ENCODE assay signal across 11 cellular contexts in the genomic region with DNA sequence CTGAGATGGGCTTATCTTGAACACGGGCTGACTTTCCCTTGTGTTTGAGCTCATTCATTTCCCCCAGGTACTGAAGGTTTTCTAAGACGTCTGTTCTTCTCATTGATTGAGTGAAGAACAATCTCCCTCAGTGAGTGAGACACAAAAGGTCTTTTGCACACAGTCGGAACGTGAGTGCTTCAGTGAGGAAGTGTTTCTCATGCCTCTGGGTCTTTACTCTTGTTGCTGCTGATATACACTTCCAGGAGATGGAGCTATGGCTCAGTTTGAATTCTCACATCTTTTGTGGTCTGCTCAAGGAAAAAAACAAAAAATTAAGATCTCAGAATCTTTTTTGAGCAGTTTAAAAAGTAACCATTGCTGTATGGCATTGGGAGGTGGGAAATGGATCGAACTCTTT.
DNase-seq lines count a peak whose midpoint lies in the region; TF ChIP-seq lines count a peak whose summit lies in the region.
"Had no signal": no experiment of that assay in that cellular context is flagged by ENCODE, and none has a peak within 500 bp of the region (broad histone marks: within the 10 kb centered on the region; RNA-seq: fewer than 3 reads in every experiment).

No MANE protein-coding gene starts in this region.

- H3K4ac ChIP-seq in neuronal stem cell (ENCODE audit: low read length) = no peak overlapping the region

- H3K23ac ChIP-seq in neuronal stem cell (ENCODE audit: low read depth, low read length, poor library complexity) = no peak overlapping the region

- no peak overlapping the region for H3K9ac ChIP-seq in neuronal stem cell (ENCODE audit: low read depth, low read length, poor library complexity)

- peak overlapping the region; percentile 68 for H2AFZ ChIP-seq in neuronal stem cell (ENCODE audit: low read length)

- DNase-seq in EL (peak; percentile 1), NCI-H1436 treated with DMSO at 0.1 percent for 48 hours (lab: John Stamatoyannopoulos, UW) (peak; percentile 52), brain microvascular endothelial cell (peak; percentile 10), neuronal stem cell (ENCODE audit: low spot score) (peak; percentile 53), KBM-7 (no peak), SHP77 treated with DMSO at 0.1 percent for 48 hours (lab: John Stamatoyannopoulos, UW) (no peak), T-helper 9 cell (no peak)
- DNase-seq: activated naive CD8-positive, alpha-beta T cell treated with anti-CD3 and anti-CD28 coated beads for 36 hours; erythroblast; stimulated activated CD4-positive, alpha-beta T cell treated with anti-CD3 and anti-CD28 coated beads, Interleukin-12 subunit alpha, Interleukin-12 subunit beta, amount 100 ng/mL, for 4 hours had no signal

- H2AK5ac ChIP-seq in neuronal stem cell (ENCODE audit: low read depth, low read length) = no peak overlapping the region

- H2BK12ac ChIP-seq in neuronal stem cell (ENCODE audit: low read length) = no peak overlapping the region

- no peak overlapping the region for H4K8ac ChIP-seq in neuronal stem cell (ENCODE audit: low read depth, low read length)

- no peak overlapping the region for H4K91ac ChIP-seq in neuronal stem cell (ENCODE audit: low read depth, low read length, poor library complexity)

- no peak overlapping the region for H3K4me3 ChIP-seq in brain microvascular endothelial cell (ENCODE audit: low read depth, low read length)
- H3K4me3 ChIP-seq in neuronal stem cell (ENCODE audit: low read length in 2 of 2) = no peak overlapping the region
- H3K4me3 ChIP-seq: lung had no signal

- H3K36me3 ChIP-seq in brain microvascular endothelial cell (replicated peaks) (no peaks in the 10 kb centered on the region), neuronal stem cell (replicated peaks in 1 of 2; ENCODE audit: control insufficient read depth in 2 of 2, insufficient read depth in 2 of 2, low read length in 2 of 2) (no peaks in the 10 kb centered on the region)

- H3K9me3 ChIP-seq in neuronal stem cell (replicated peaks in 1 of 2; ENCODE audit: control insufficient read depth in 2 of 2, insufficient read depth in 1 of 2, low read depth in 1 of 2, low read length in 2 of 2) = peaks cover 0 to 2% of the 10 kb centered on the region in 2 donors

- no peak overlapping the region for H2BK120ac ChIP-seq in neuronal stem cell (ENCODE audit: low read depth, low read length)

- H3K27me3 ChIP-seq in brain microvascular endothelial cell (replicated peaks) (no peaks in the 10 kb centered on the region), neuronal stem cell (ENCODE audit: control insufficient read depth in 3 of 3, insufficient read depth in 3 of 3, low read depth in 1 of 3, low read length in 3 of 3) (no peaks in the 10 kb centered on the region)

- H3K4me1 ChIP-seq in neuronal stem cell (ENCODE audit: control insufficient read depth in 2 of 2, insufficient read depth in 1 of 2, low read depth in 1 of 2, low read length in 2 of 2) = peaks cover 4 to 11% of the 10 kb centered on the region in 2 donors

- H2BK5ac ChIP-seq in neuronal stem cell (ENCODE audit: low read length) = no peak overlapping the region

- H3K18ac ChIP-seq in neuronal stem cell (ENCODE audit: low read length) = no peak overlapping the region

- H3K14ac ChIP-seq in neuronal stem cell (ENCODE audit: low read length) = no peak overlapping the region

- no peaks in the 10 kb centered on the region for H3K79me1 ChIP-seq in neuronal stem cell (ENCODE audit: low read depth, low read length)

- in situ Hi-C loops in brain microvascular endothelial cell (cut with HindIII; ENCODE audit: low pct_ligation_motif_present, low sequenced_read_pairs) = no loop called here
- in situ Hi-C loops in KBM-7 (cut with MboI; ENCODE audit: low pct_unique_long_range_greater_than_20kb, low sequenced_read_pairs) = no loop called here

- no peak overlapping the region for H2BK15ac ChIP-seq in neuronal stem cell (ENCODE audit: low read length)

- H3K27ac ChIP-seq in brain microvascular endothelial cell = no peak overlapping the region
- H3K27ac ChIP-seq in neuronal stem cell (replicated peaks; ENCODE audit: low read length) = no peak overlapping the region

- peak; percentile 61 for TF ChIP-seq CTCF in brain microvascular endothelial cell (IDR thresholded peaks at IDR 0.05; ENCODE audit: low read depth, low read length, missing control alignments)

- WGBS in neuronal stem cell (ENCODE audit: extremely low coverage in 2 of 2, insufficient read length in 2 of 2, insufficient replicate concordance in 1 of 2), 2 donors = no CpG with 5 or more reads among the region's 5 CpGs

- H3K4me2 ChIP-seq in neuronal stem cell (ENCODE audit: insufficient read depth, low read length, poor library complexity, severe bottlenecking) = peak overlapping the region; percentile 37

Comparison
In these comparisons a context has a peak if more than half of its experiments do, and no peak if none do; other contexts are left out.
1. DNase-seq: peak in EL (single experiment), NCI-H1436 treated with DMSO at 0.1 percent for 48 hours (single experiment), brain microvascular endothelial cell (single experiment) and neuronal stem cell (single experiment); none in KBM-7 (single experiment), SHP77 treated with DMSO at 0.1 percent for 48 hours (single experiment) and T-helper 9 cell (single experiment).